ENCODE assay signal across 1 cellular context in genomic region chr4:77120888-77121508, GRCh38.
TF ChIP-seq lines count a peak whose summit lies in the region.

No MANE protein-coding gene starts in this region.

TF ChIP-seq in GM23338, 12 proteins besides CTCF, POLR2A, EP300 and RAD21 (continued from another document):
- TF ChIP-seq ETS1 (IDR thresholded peaks at IDR 0.05) (no peak), ZNF331 (CRISPR knock-in tag; IDR thresholded peaks at IDR 0.05; ENCODE audit: low read depth) (no peak), ZNF114 (CRISPR knock-in tag; IDR thresholded peaks at IDR 0.05) (no peak)
